ENCODE assay signal across 14 cellular contexts in genomic region chr7:2893411-2893861, GRCh38. TPM values are rescaled to one million over a fixed set of nuclear protein-coding genes. Genes with fewer than 3 reads are reported as not detected.
DNase-seq lines count a peak whose midpoint lies in the region; TF ChIP-seq lines count a peak whose summit lies in the region.
"Had no signal": no experiment of that assay in that cellular context is flagged by ENCODE, and none has a peak within 500 bp of the region (broad histone marks: within the 10 kb centered on the region; RNA-seq: fewer than 3 reads in every experiment).

No MANE protein-coding gene starts in this region.

- H3K36me3 Mint-ChIP-seq in activated CD4-positive, alpha-beta memory T cell treated with anti-CD3 and anti-CD28 coated beads, Interleukin-2, amount 10 ng/mL, durations not matched to agents 7 days and 5 days (ENCODE audit: low read depth) = no peaks in the 10 kb centered on the region
- no peaks in the 10 kb centered on the region for H3K36me3 Mint-ChIP-seq in stimulated activated naive CD8-positive, alpha-beta T cell treated with anti-CD3 and anti-CD28 coated beads, Interleukin-15, Interleukin-2, amounts not matched to agents 100 ng/mL and 50 ng/mL, for 24 hours (ENCODE audit: low read depth)

- H3K4me3 ChIP-seq in HEK293 (ENCODE audit: low read depth, low read length) = no peak overlapping the region
- H3K4me3 ChIP-seq: ascending aorta had no signal

- peaks cover 24% of the 10 kb centered on the region for H3K4me1 Mint-ChIP-seq in activated CD4-positive, alpha-beta memory T cell treated with anti-CD3 and anti-CD28 coated beads, Interleukin-2, amount 10 ng/mL, durations not matched to agents 7 days and 5 days
- H3K4me1 Mint-ChIP-seq in stimulated activated naive CD8-positive, alpha-beta T cell treated with anti-CD3 and anti-CD28 coated beads, Interleukin-15, Interleukin-2, amounts not matched to agents 100 ng/mL and 50 ng/mL, for 24 hours (ENCODE audit: low read depth) = peaks cover 28% of the 10 kb centered on the region

- H3K27ac Mint-ChIP-seq in activated CD4-positive, alpha-beta memory T cell treated with anti-CD3 and anti-CD28 coated beads, Interleukin-2, amount 10 ng/mL, durations not matched to agents 7 days and 5 days = peak overlapping the region; percentile 77
- H3K27ac Mint-ChIP-seq in stimulated activated naive CD8-positive, alpha-beta T cell treated with anti-CD3 and anti-CD28 coated beads, Interleukin-15, Interleukin-2, amounts not matched to agents 100 ng/mL and 50 ng/mL, for 24 hours = peak overlapping the region; percentile 99

- TF ChIP-seq CTCF in HEK293 (tag by site-specific recombination; IDR thresholded peaks at IDR 0.05) = no peak

- peaks cover 2% of the 10 kb centered on the region for H3K27me3 Mint-ChIP-seq in activated CD4-positive, alpha-beta memory T cell treated with anti-CD3 and anti-CD28 coated beads, Interleukin-2, amount 10 ng/mL, durations not matched to agents 7 days and 5 days
- H3K27me3 Mint-ChIP-seq in stimulated activated naive CD8-positive, alpha-beta T cell treated with anti-CD3 and anti-CD28 coated beads, Interleukin-15, Interleukin-2, amounts not matched to agents 100 ng/mL and 50 ng/mL, for 24 hours = no peaks in the 10 kb centered on the region

- no peaks in the 10 kb centered on the region for H3K9me3 ChIP-seq in HEK293 (ENCODE audit: control insufficient read depth, insufficient read depth, low read depth, low read length)
- H3K9me3 ChIP-seq: ascending aorta, upper lobe of left lung had no signal

- no peak overlapping the region for H3K27ac ChIP-seq in HEK293 (ENCODE audit: extremely low read depth, low read depth, low read length)
- H3K27ac ChIP-seq: ascending aorta, foreskin keratinocyte, upper lobe of left lung had no signal

- DNase-seq in activated T-cell treated with anti-CD3 and anti-CD28 coated beads, Interleukin-2, amount 50 U/mL, for 48 hours = peak; percentile 46 to 50
- DNase-seq in activated T-cell treated with anti-CD3 and anti-CD28 coated beads for 4 hours = no peak
- DNase-seq in activated CD4-positive, alpha-beta memory T cell treated with anti-CD3 and anti-CD28 coated beads, Interleukin-2, amount 10 ng/mL, durations not matched to agents 7 days and 5 days = no peak
- DNase-seq in stimulated activated CD4-positive, alpha-beta T cell treated with anti-CD3 and anti-CD28 coated beads, Interleukin-12 subunit alpha, Interleukin-12 subunit beta, amount 100 ng/mL, for 4 hours = no peak
- DNase-seq in DMS53 (lab: John Stamatoyannopoulos, UW) = no peak
- DNase-seq in germinal center (ENCODE audit: low spot score) = no peak
- DNase-seq: activated CD4-positive, alpha-beta T cell treated with anti-CD3 and anti-CD28 coated beads, Interleukin-2, amount 50 U/mL, for 1 hour; EL; foreskin keratinocyte; NCI-H1694; upper lobe of left lung had no signal

- H3K9me3 Mint-ChIP-seq in activated CD4-positive, alpha-beta memory T cell treated with anti-CD3 and anti-CD28 coated beads, Interleukin-2, amount 10 ng/mL, durations not matched to agents 7 days and 5 days = no peaks in the 10 kb centered on the region
- no peaks in the 10 kb centered on the region for H3K9me3 Mint-ChIP-seq in stimulated activated naive CD8-positive, alpha-beta T cell treated with anti-CD3 and anti-CD28 coated beads, Interleukin-15, Interleukin-2, amounts not matched to agents 100 ng/mL and 50 ng/mL, for 24 hours

- POLR2A ChIA-PET in HEK293 (lab: Yijun Ruan, JAX) = no interaction called here
- POLR2A ChIA-PET in activated CD4-positive, alpha-beta memory T cell treated with anti-CD3 and anti-CD28 coated beads, Interleukin-2, amount 10 ng/mL, durations not matched to agents 7 days and 5 days (lab: Charles Lee) = interaction anchor here (1.2 to 1.3 kb wide), 3 partner anchors 10 to 198 kb away, joined by 3 read pairs; no protein-coding TSS in a partner anchor

- CTCF ChIA-PET in HEK293 (lab: Yijun Ruan, JAX) = interaction anchor here (0.6 kb wide), 1 partner anchor 261 kb away, joined by 3 read pairs; no protein-coding TSS in a partner anchor
- CTCF ChIA-PET in activated CD4-positive, alpha-beta memory T cell treated with anti-CD3 and anti-CD28 coated beads, Interleukin-2, amount 10 ng/mL, durations not matched to agents 7 days and 5 days (lab: Charles Lee) = interaction anchor here (0.9 to 2.8 kb wide), 3 partner anchors 10 to 183 kb away, joined by 3 to 16 read pairs (median 5); no protein-coding TSS in a partner anchor

- H3K4me3 Mint-ChIP-seq in activated CD4-positive, alpha-beta memory T cell treated with anti-CD3 and anti-CD28 coated beads, Interleukin-2, amount 10 ng/mL, durations not matched to agents 7 days and 5 days = no peak overlapping the region
- H3K4me3 Mint-ChIP-seq in stimulated activated naive CD8-positive, alpha-beta T cell treated with anti-CD3 and anti-CD28 coated beads, Interleukin-15, Interleukin-2, amounts not matched to agents 100 ng/mL and 50 ng/mL, for 24 hours = peak overlapping the region; percentile 85

- no peaks in the 10 kb centered on the region; the same call in 1 of the 2 replicates for H3K4me1 ChIP-seq in HEK293 (ENCODE audit: control insufficient read depth, insufficient read depth, low read length)
- H3K4me1 ChIP-seq: ascending aorta, foreskin keratinocyte, upper lobe of left lung had no signal

- H3K36me3 ChIP-seq in HEK293 (ENCODE audit: control insufficient read depth in 2 of 2, insufficient read depth in 1 of 2, low read length in 2 of 2) = no peaks in the 10 kb centered on the region
- H3K36me3 ChIP-seq: ascending aorta, upper lobe of left lung had no signal

TF ChIP-seq in HEK293, 187 proteins besides CTCF, POLR2A, EP300 and RAD21:
- TF ChIP-seq, protein P1, sequence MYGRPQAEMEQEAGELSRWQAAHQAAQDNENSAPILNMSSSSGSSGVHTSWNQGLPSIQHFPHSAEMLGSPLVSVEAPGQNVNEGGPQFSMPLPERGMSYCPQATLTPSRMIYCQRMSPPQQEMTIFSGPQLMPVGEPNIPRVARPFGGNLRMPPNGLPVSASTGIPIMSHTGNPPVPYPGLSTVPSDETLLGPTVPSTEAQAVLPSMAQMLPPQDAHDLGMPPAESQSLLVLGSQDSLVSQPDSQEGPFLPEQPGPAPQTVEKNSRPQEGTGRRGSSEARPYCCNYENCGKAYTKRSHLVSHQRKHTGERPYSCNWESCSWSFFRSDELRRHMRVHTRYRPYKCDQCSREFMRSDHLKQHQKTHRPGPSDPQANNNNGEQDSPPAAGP (tag by site-specific recombination; IDR thresholded peaks at IDR 0.05) = no peak
- peak; percentile 87 for TF ChIP-seq GLIS1 (tag by site-specific recombination; IDR thresholded peaks at IDR 0.05)
TF ChIP-seq in HEK293: peak in this region for 1.

RNA-seq across cellular contexts. Expression of gene GNA12, which starts 49.3 kb away (rescaled TPM):
- 10 to 100 TPM; 16.3 to 17.4 TPM for total RNA-seq in activated CD4-positive, alpha-beta memory T cell treated with anti-CD3 and anti-CD28 coated beads, Interleukin-2, amount 10 ng/mL, durations not matched to agents 7 days and 5 days

Comparison
In these comparisons a context has a peak if more than half of its experiments do, and no peak if none do; other contexts are left out.
1. DNase-seq: peak in activated T-cell treated with anti-CD3 and anti-CD28 coated beads, Interleukin-2, amount 50 U/mL, for 48 hours (2 of 2); none in activated T-cell treated with anti-CD3 and anti-CD28 coated beads for 4 hours (single experiment), activated CD4-positive, alpha-beta memory T cell treated with anti-CD3 and anti-CD28 coated beads, Interleukin-2, amount 10 ng/mL, durations not matched to agents 7 days and 5 days (single experiment), stimulated activated CD4-positive, alpha-beta T cell treated with anti-CD3 and anti-CD28 coated beads, Interleukin-12 subunit alpha, Interleukin-12 subunit beta, amount 100 ng/mL, for 4 hours (single experiment), DMS53 (single experiment) and germinal center (single experiment).